Comparison of ENCODE assay signal across 8 cellular contexts in the genomic region with DNA sequence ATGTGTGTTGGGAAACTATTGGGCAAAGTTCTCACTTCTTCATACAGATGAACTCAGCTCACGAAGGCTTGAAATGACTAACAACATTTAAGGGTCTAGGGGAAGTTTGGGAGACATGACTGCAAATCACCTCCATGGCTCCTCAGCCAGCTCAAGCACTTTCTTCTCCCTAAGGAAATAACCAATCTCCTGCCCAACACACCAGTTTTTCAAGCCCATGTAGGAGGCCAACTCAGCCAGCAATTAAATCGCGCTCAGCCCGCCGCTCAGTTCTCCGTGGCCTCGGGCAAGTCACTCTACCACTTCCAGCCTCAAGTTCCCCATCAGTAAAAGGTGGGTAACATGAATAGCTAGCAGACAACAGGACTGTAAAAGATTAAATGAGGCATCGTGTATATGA. TPM values are rescaled to one million over a fixed set of nuclear protein-coding genes. Genes with fewer than 3 reads are reported as not detected.
A peak's percentile ranks its signal among the peaks of the same experiment; 100 is the strongest.
DNase-seq lines count a peak whose midpoint lies in the region; ATAC-seq and TF ChIP-seq lines count a peak whose summit lies in the region.

No MANE protein-coding gene starts in this region.

- H3K36me3 ChIP-seq in Panc1 (ENCODE audit: control insufficient read depth, insufficient read depth, low read length) (no peaks in the 10 kb centered on the region; the same call in 1 of the 2 replicates), endocrine pancreas (ENCODE audit: control insufficient read depth, insufficient read depth, low read length) (no peaks in the 10 kb centered on the region), neuronal stem cell (replicated peaks in 1 of 2; ENCODE audit: control insufficient read depth in 2 of 2, insufficient read depth in 2 of 2, low read length in 2 of 2) (peaks cover 6 to 41% of the 10 kb centered on the region in 2 donors)

- H3K27me3 Mint-ChIP-seq in activated CD4-positive, alpha-beta T cell treated with anti-CD3 and anti-CD28 coated beads, Interleukin-2, amount 10 ng/mL, durations not matched to agents 7 days and 5 days = no peaks in the 10 kb centered on the region

- H3K18ac ChIP-seq in neuronal stem cell (ENCODE audit: low read length) = peak overlapping the region; percentile 99

- peak overlapping the region; percentile 48 for H4K91ac ChIP-seq in neuronal stem cell (ENCODE audit: low read depth, low read length, poor library complexity)

- POLR2A ChIA-PET in activated CD4-positive, alpha-beta T cell treated with anti-CD3 and anti-CD28 coated beads, Interleukin-2, amount 10 ng/mL, durations not matched to agents 7 days and 5 days (lab: Charles Lee) = interaction anchor here (0.6 kb wide), 1 partner anchor 485 kb away, joined by 3 read pairs; no protein-coding TSS in a partner anchor
- POLR2A ChIA-PET in Panc1 (lab: Charles Lee) = no interaction called here

- no peak overlapping the region for H2BK120ac ChIP-seq in neuronal stem cell (ENCODE audit: low read depth, low read length)

- H3K9me3 ChIP-seq in Panc1 (ENCODE audit: control insufficient read depth, insufficient read depth, low read depth, low read length) (no peaks in the 10 kb centered on the region), endocrine pancreas (ENCODE audit: control insufficient read depth, low read length) (no peaks in the 10 kb centered on the region), neuronal stem cell (replicated peaks in 1 of 2; ENCODE audit: control insufficient read depth in 2 of 2, insufficient read depth in 1 of 2, low read depth in 1 of 2, low read length in 2 of 2) (peaks cover 0 to 2% of the 10 kb centered on the region in 2 donors)

- no CpG with 5 or more reads among the region's 8 CpGs for WGBS in neuronal stem cell (ENCODE audit: extremely low coverage in 2 of 2, insufficient read length in 2 of 2, insufficient replicate concordance in 1 of 2), 2 donors

- TF ChIP-seq CTCF in Panc1 (IDR thresholded peaks at IDR 0.05) = no peak

- ATAC-seq in Panc1 = no peak
- no peak for ATAC-seq in GM21367 (IDR thresholded peaks at IDR 0.05; ENCODE audit: unreplicated experiment)

- H3K9ac ChIP-seq in endocrine pancreas (ENCODE audit: control insufficient read depth, insufficient read depth, low read length) (peak overlapping the region; percentile 93), neuronal stem cell (ENCODE audit: low read depth, low read length, poor library complexity) (peak overlapping the region; percentile 89)

- peaks cover 59% of the 10 kb centered on the region for H3K4me1 Mint-ChIP-seq in activated CD4-positive, alpha-beta T cell treated with anti-CD3 and anti-CD28 coated beads, Interleukin-2, amount 10 ng/mL, durations not matched to agents 7 days and 5 days

- peak overlapping the region; percentile 98 for H3K27ac Mint-ChIP-seq in activated CD4-positive, alpha-beta T cell treated with anti-CD3 and anti-CD28 coated beads, Interleukin-2, amount 10 ng/mL, durations not matched to agents 7 days and 5 days

- peak overlapping the region; percentile 97 for H2BK5ac ChIP-seq in neuronal stem cell (ENCODE audit: low read length)

- peaks cover 28% of the 10 kb centered on the region for H3K36me3 Mint-ChIP-seq in activated CD4-positive, alpha-beta T cell treated with anti-CD3 and anti-CD28 coated beads, Interleukin-2, amount 10 ng/mL, durations not matched to agents 7 days and 5 days (ENCODE audit: low read depth)

- H3K4me3 Mint-ChIP-seq in activated CD4-positive, alpha-beta T cell treated with anti-CD3 and anti-CD28 coated beads, Interleukin-2, amount 10 ng/mL, durations not matched to agents 7 days and 5 days = peak overlapping the region; percentile 98

- H3K4me3 ChIP-seq in Panc1 (ENCODE audit: low read depth in 2 of 2, low read length in 2 of 2) (peak overlapping the region; percentile 85 to 88), endocrine pancreas (ENCODE audit: control insufficient read depth, insufficient read depth, low read length) (peak overlapping the region; percentile 88), neuronal stem cell (ENCODE audit: low read length in 2 of 2) (peak overlapping the region; percentile 71 to 97)

- DNase-seq in activated CD4-positive, alpha-beta T cell treated with anti-CD3 and anti-CD28 coated beads, Interleukin-2, amount 10 ng/mL, durations not matched to agents 7 days and 5 days = no peak
- DNase-seq in activated CD4-positive, alpha-beta T cell treated with anti-CD3 and anti-CD28 coated beads for 1 hour = no peak
- no peak for DNase-seq in Panc1 (ENCODE audit: low read depth, low spot score)
- no peak for DNase-seq in neuronal stem cell (ENCODE audit: low spot score)
- no peak for DNase-seq in retina
- no peak for DNase-seq in NCI-H1436 treated with DMSO at 0.1 percent for 48 hours (lab: John Stamatoyannopoulos, UW)

- peak overlapping the region; percentile 92 for H2AFZ ChIP-seq in neuronal stem cell (ENCODE audit: low read length)

- H3K27ac ChIP-seq in Panc1 (ENCODE audit: low read length) (peak overlapping the region; percentile 99), neuronal stem cell (replicated peaks; ENCODE audit: low read length) (peak overlapping the region; percentile 98)

- H2BK15ac ChIP-seq in neuronal stem cell (ENCODE audit: low read length) = peak overlapping the region; percentile 88

- H2BK12ac ChIP-seq in neuronal stem cell (ENCODE audit: low read length) = no peak overlapping the region

- in situ Hi-C loops in Panc1 (cut with HindIII; ENCODE audit: low pct_unique_long_range_greater_than_20kb, low sequenced_read_pairs) = no loop called here

- peak overlapping the region; percentile 78 for H3K14ac ChIP-seq in neuronal stem cell (ENCODE audit: low read length)

- H3K9me3 Mint-ChIP-seq in activated CD4-positive, alpha-beta T cell treated with anti-CD3 and anti-CD28 coated beads, Interleukin-2, amount 10 ng/mL, durations not matched to agents 7 days and 5 days = no peaks in the 10 kb centered on the region

- peaks cover 40% of the 10 kb centered on the region for H3K4me1 ChIP-seq in Panc1 (ENCODE audit: control insufficient read depth, insufficient read depth, low read length)
- no peaks in the 10 kb centered on the region for H3K4me1 ChIP-seq in endocrine pancreas (ENCODE audit: control insufficient read depth, insufficient read depth, low read length)
- peaks cover 17 to 19% of the 10 kb centered on the region in 2 donors for H3K4me1 ChIP-seq in neuronal stem cell (ENCODE audit: control insufficient read depth in 2 of 2, insufficient read depth in 1 of 2, low read depth in 1 of 2, low read length in 2 of 2)

- H4K8ac ChIP-seq in neuronal stem cell (ENCODE audit: low read depth, low read length) = no peak overlapping the region

- H3K79me1 ChIP-seq in neuronal stem cell (ENCODE audit: low read depth, low read length) = peaks cover 14% of the 10 kb centered on the region

- H3K4me2 ChIP-seq in neuronal stem cell (ENCODE audit: insufficient read depth, low read length, poor library complexity, severe bottlenecking) = peak overlapping the region; percentile 95

- H3K4ac ChIP-seq in neuronal stem cell (ENCODE audit: low read length) = no peak overlapping the region

- intact Hi-C loops in Panc1 (cut with micrococcal nuclease; ENCODE audit: unreplicated experiment) = no loop called here

- no peaks in the 10 kb centered on the region for H3K27me3 ChIP-seq in Panc1 (ENCODE audit: control insufficient read depth, insufficient read depth, low read length)
- H3K27me3 ChIP-seq in endocrine pancreas (ENCODE audit: control insufficient read depth, insufficient read depth, low read length) = no peaks in the 10 kb centered on the region
- H3K27me3 ChIP-seq in neuronal stem cell (ENCODE audit: control insufficient read depth in 3 of 3, insufficient read depth in 3 of 3, low read depth in 1 of 3, low read length in 3 of 3) = no peaks in the 10 kb centered on the region

- no peak overlapping the region for H3K23ac ChIP-seq in neuronal stem cell (ENCODE audit: low read depth, low read length, poor library complexity)

- CTCF ChIA-PET in activated CD4-positive, alpha-beta T cell treated with anti-CD3 and anti-CD28 coated beads, Interleukin-2, amount 10 ng/mL, durations not matched to agents 7 days and 5 days (lab: Charles Lee) = interaction anchor here (1.0 to 1.2 kb wide), 2 partner anchors 14 to 18 kb away, joined by 3 to 4 read pairs; no protein-coding TSS in a partner anchor
- CTCF ChIA-PET in Panc1 (lab: Charles Lee) = interaction anchor here (0.5 kb wide), 1 partner anchor 16 kb away, joined by 4 read pairs; no protein-coding TSS in a partner anchor

- peak overlapping the region; percentile 40 for H2AK5ac ChIP-seq in neuronal stem cell (ENCODE audit: low read depth, low read length)

- TSS peak; percentile 68 for BruUV-seq in Panc1 (replicated peaks; lab: Mats Ljungman, UMichigan)

RNA-seq across cellular contexts. Expression of a gene that starts 0.8 kb away (rescaled TPM):
- 10 to 100 TPM; 83.4 to 97.7 TPM for total RNA-seq in activated CD4-positive, alpha-beta T cell treated with anti-CD3 and anti-CD28 coated beads, Interleukin-2, amount 10 ng/mL, durations not matched to agents 7 days and 5 days
- 46.6 TPM for total RNA-seq in Panc1 (2021; ENCODE audit: unreplicated experiment)
- 51.8 TPM for polyA plus RNA-seq in Panc1 (2012; ENCODE audit: insufficient read length)
- 68.6 TPM for polyA plus RNA-seq in neuronal stem cell (2013, experiment 1 of 2)
- 69.9 TPM for polyA plus RNA-seq in neuronal stem cell (2013, experiment 2 of 2)

RNA-seq across cellular contexts. Expression of a gene that starts 26.5 kb away (rescaled TPM):
- total RNA-seq in activated CD4-positive, alpha-beta T cell treated with anti-CD3 and anti-CD28 coated beads, Interleukin-2, amount 10 ng/mL, durations not matched to agents 7 days and 5 days = under 1 TPM; 0.45 to 0.71 TPM
- total RNA-seq in Panc1 (2021; ENCODE audit: unreplicated experiment) = 0.23 TPM
- 0.30 TPM for polyA plus RNA-seq in Panc1 (2012; ENCODE audit: insufficient read length)
- polyA plus RNA-seq in neuronal stem cell (2013, experiment 1 of 2) = not detected
- polyA plus RNA-seq in neuronal stem cell (2013, experiment 2 of 2) = not detected

RNA-seq across cellular contexts. Expression of a gene that starts 35.3 kb away (rescaled TPM):
- 10 to 100 TPM; 84.3 to 91.9 TPM for total RNA-seq in activated CD4-positive, alpha-beta T cell treated with anti-CD3 and anti-CD28 coated beads, Interleukin-2, amount 10 ng/mL, durations not matched to agents 7 days and 5 days
- 102 TPM for total RNA-seq in Panc1 (2021; ENCODE audit: unreplicated experiment)
- polyA plus RNA-seq in Panc1 (2012; ENCODE audit: insufficient read length) = 194 TPM
- polyA plus RNA-seq in neuronal stem cell (2013, experiment 1 of 2) = 108 TPM
- 107 TPM for polyA plus RNA-seq in neuronal stem cell (2013, experiment 2 of 2)
